In genomic region chr6:30766461-30767157, GRCh38 we compare ENCODE assay signal across 1 cellular context.
TF ChIP-seq lines count a peak whose summit lies in the region.

No MANE protein-coding gene starts in this region.

TF ChIP-seq in HEK293, 187 proteins besides CTCF, POLR2A, EP300 and RAD21 (continued from another document):
- TF ChIP-seq ZNF600 (tag by site-specific recombination; IDR thresholded peaks at IDR 0.05): 0 out of 2 replicates have a peak, but pooled peaks have one; percentile 50
- TF ChIP-seq ZNF629 (tag by site-specific recombination; IDR thresholded peaks at IDR 0.05): no peak
- 0 out of 2 replicates have a peak, but pooled peaks have one; percentile 30 for TF ChIP-seq PRDM1 (tag by site-specific recombination; IDR thresholded peaks at IDR 0.05)
